ENCODE assay signal across 8 cellular contexts in the genomic region with DNA sequence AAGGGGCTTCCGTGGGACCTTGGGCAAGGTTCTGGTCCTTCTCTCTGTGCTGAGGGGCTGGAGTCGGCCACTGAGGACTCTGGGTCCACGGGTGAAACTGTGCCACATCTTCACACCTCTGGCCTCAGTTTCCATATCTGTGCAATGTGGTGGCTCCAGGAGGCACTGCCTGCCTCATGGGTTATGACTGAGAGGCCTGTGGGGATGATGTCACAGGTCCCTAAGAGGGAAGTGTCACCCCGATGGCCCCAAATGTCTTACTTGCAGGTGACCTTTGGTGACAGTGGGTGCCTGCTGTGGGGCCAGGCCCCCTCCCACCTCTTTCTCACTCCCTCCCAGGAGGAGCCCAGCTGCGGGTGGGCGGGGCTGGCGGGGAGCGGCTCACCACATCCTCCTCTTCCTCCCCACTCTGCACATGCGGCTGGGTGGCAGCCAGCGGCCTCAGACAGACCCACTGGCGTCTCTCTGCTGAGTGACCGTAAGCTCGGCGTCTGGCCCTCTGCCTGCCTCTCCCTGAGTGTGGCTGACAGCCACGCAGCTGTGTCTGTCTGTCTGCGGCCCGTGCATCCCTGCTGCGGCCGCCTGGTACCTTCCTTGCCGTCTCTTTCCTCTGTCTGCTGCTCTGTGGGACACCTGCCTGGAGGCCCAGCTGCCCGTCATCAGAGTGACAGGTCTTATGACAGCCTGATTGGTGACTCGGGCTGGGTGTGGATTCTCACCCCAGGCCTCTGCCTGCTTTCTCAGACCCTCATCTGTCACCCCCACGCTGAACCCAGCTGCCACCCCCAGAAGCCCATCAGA. TPM values are rescaled to one million over a fixed set of nuclear protein-coding genes. Genes with fewer than 3 reads are reported as not detected.
DNase-seq lines count a peak whose midpoint lies in the region; ATAC-seq and TF ChIP-seq lines count a peak whose summit lies in the region.

Gene IL21R (plus strand): TSS at position 407 of the 801 bp plus-strand sequence. CDS start 27,898 bp downstream, outside the sequence.

- BruUV-seq in Caco-2 (replicated peaks; lab: Mats Ljungman, UMichigan) = no TSS peak

- CTCF ChIA-PET in Caco-2 (lab: Charles Lee) = no interaction called here

- peaks cover 12% of the 10 kb centered on the region for H3K4me1 Mint-ChIP-seq in glutamatergic neuron (ENCODE audit: low read depth, unreplicated experiment)
- no peaks in the 10 kb centered on the region for H3K4me1 Mint-ChIP-seq in Caco-2 (ENCODE audit: low read depth, unreplicated experiment)

- H2AFZ ChIP-seq in OCI-LY3 (ENCODE audit: low read depth, low read length) = no peak within 1 kb of the TSS

- H3K4me3 ChIP-seq in OCI-LY3 (ENCODE audit: low read length) = peak within 1 kb of the TSS; percentile 96
- no peak within 1 kb of the TSS for H3K4me3 ChIP-seq in Caco-2 (ENCODE audit: low read depth, low read length)

- no peak for TF ChIP-seq CTCF in OCI-LY3 (IDR thresholded peaks at IDR 0.05; ENCODE audit: low read depth, low read length)
- no peak for TF ChIP-seq CTCF in glutamatergic neuron (IDR thresholded peaks at IDR 0.05; ENCODE audit: partially characterized antibody, unreplicated experiment)
- TF ChIP-seq CTCF in Caco-2 (IDR thresholded peaks at IDR 0.05; ENCODE audit: insufficient read depth in 1 of 2, low read depth in 1 of 2, low read length in 1 of 2, severe bottlenecking in 1 of 2, unreplicated experiment in 1 of 2) = no peak

- H3K36me3 Mint-ChIP-seq in glutamatergic neuron (ENCODE audit: unreplicated experiment) (no peaks in the 10 kb centered on the region), Caco-2 (ENCODE audit: insufficient read depth, unreplicated experiment) (no peaks in the 10 kb centered on the region)

- H3K9ac ChIP-seq in OCI-LY3 (ENCODE audit: low read length) = peak within 1 kb of the TSS; percentile 100

- intact Hi-C loops in Caco-2 (cut with micrococcal nuclease; ENCODE audit: unreplicated experiment) = no loop called here

- H3K9me3 ChIP-seq in OCI-LY3 (ENCODE audit: insufficient read depth, low read length) = peaks cover 3% of the 10 kb centered on the region; the same call in 1 of the 2 replicates
- H3K9me3 ChIP-seq in Caco-2 = no peaks in the 10 kb centered on the region

- H3K27ac Mint-ChIP-seq in glutamatergic neuron (ENCODE audit: unreplicated experiment) (peak within 1 kb of the TSS; percentile 83), Caco-2 (ENCODE audit: unreplicated experiment) (no peak within 1 kb of the TSS)

- H3K9me3 Mint-ChIP-seq in glutamatergic neuron (ENCODE audit: unreplicated experiment) (peaks cover 8% of the 10 kb centered on the region), Caco-2 (ENCODE audit: unreplicated experiment) (no peaks in the 10 kb centered on the region)

- H3K79me2 ChIP-seq in OCI-LY3 (ENCODE audit: low read length) = peaks cover 74% of the 10 kb centered on the region

- H3K4me3 Mint-ChIP-seq in glutamatergic neuron (ENCODE audit: unreplicated experiment) (peak within 1 kb of the TSS; percentile 63), Caco-2 (ENCODE audit: unreplicated experiment) (no peak within 1 kb of the TSS)

- H3K4me1 ChIP-seq in OCI-LY3 (ENCODE audit: low read length) (peaks cover 77% of the 10 kb centered on the region), Caco-2 (no peaks in the 10 kb centered on the region)

- H3K36me3 ChIP-seq in OCI-LY3 (replicated peaks; ENCODE audit: low read depth, low read length) = peaks cover 40% of the 10 kb centered on the region
- H3K36me3 ChIP-seq in Caco-2 (ENCODE audit: control insufficient read depth, insufficient read depth, low read length) = no peaks in the 10 kb centered on the region

- peak; percentile 19 for DNase-seq in NCI-H748 (lab: John Stamatoyannopoulos, UW; ENCODE audit: unreplicated experiment)
- DNase-seq in NCI-H748 treated with DMSO at 0.1 percent for 48 hours (lab: John Stamatoyannopoulos, UW) = no peak
- DNase-seq in activated T-cell treated with anti-CD3 and anti-CD28 coated beads, Interleukin-2, amount 50 U/mL, for 1 hour = peak; percentile 91
- DNase-seq in glutamatergic neuron = peak; percentile 76
- DNase-seq in stimulated activated CD4-positive, alpha-beta T cell treated with anti-CD3 and anti-CD28 coated beads, Interleukin-1b, Interleukin-23, amount 100 ng/mL, for 4 hours (ENCODE audit: low read depth in 2 of 2) = peak; percentile 75 to 80
- no peak for DNase-seq in Caco-2

- H3K27ac ChIP-seq in OCI-LY3 (ENCODE audit: low read length) = peak within 1 kb of the TSS; percentile 98

- peak within 1 kb of the TSS; percentile 100 for H3K4me2 ChIP-seq in OCI-LY3 (ENCODE audit: low read length)

- ATAC-seq in HG03039 (IDR thresholded peaks at IDR 0.05; ENCODE audit: unreplicated experiment) = peak; percentile 42

- H3K27me3 Mint-ChIP-seq in glutamatergic neuron (ENCODE audit: unreplicated experiment) (peaks cover 12% of the 10 kb centered on the region), Caco-2 (ENCODE audit: insufficient read depth, unreplicated experiment) (no peaks in the 10 kb centered on the region)

- H3K27me3 ChIP-seq in OCI-LY3 (ENCODE audit: low read depth, low read length) (no peaks in the 10 kb centered on the region), Caco-2 (replicated peaks; ENCODE audit: control insufficient read depth, insufficient read depth, low read length) (no peaks in the 10 kb centered on the region)

- H4K20me1 ChIP-seq in OCI-LY3 (ENCODE audit: insufficient read depth, low read length) = no peaks in the 10 kb centered on the region

- POLR2A ChIA-PET in Caco-2 (lab: Charles Lee) = interaction anchor here (0.6 kb wide), 1 partner anchor 224 kb away, joined by 6 read pairs; no protein-coding TSS in a partner anchor

RNA-seq across cellular contexts. Expression of gene IL21R, which starts in this region (rescaled TPM):
- total RNA-seq in glutamatergic neuron (ENCODE audit: unreplicated experiment) = 0.86 TPM
- 0.07 and 0.12 TPM in 2 replicates for total RNA-seq in Caco-2 (2022)

Comparison
In these comparisons a context has a peak if more than half of its experiments do, and no peak if none do; other contexts are left out.
1. DNase-seq: peak in NCI-H748 (single experiment), activated T-cell treated with anti-CD3 and anti-CD28 coated beads, Interleukin-2, amount 50 U/mL, for 1 hour (single experiment) and stimulated activated CD4-positive, alpha-beta T cell treated with anti-CD3 and anti-CD28 coated beads, Interleukin-1b, Interleukin-23, amount 100 ng/mL, for 4 hours (2 of 2); none in NCI-H748 treated with DMSO at 0.1 percent for 48 hours (single experiment) and Caco-2 (0 of 2).
2. Peak in DNase-seq in glutamatergic neuron; RNA of the gene not detected or under 1 TPM.